In genomic region chr12:70645494-70646317, GRCh38 we compare ENCODE assay signal across 9 cellular contexts. TPM values are rescaled to one million over a fixed set of nuclear protein-coding genes. Genes with fewer than 3 reads are reported as not detected.
A peak's percentile ranks its signal among the peaks of the same experiment; 100 is the strongest.
DNase-seq lines count a peak whose midpoint lies in the region; TF ChIP-seq lines count a peak whose summit lies in the region.
"Had no signal": no experiment of that assay in that cellular context is flagged by ENCODE, and none has a peak within 500 bp of the region (broad histone marks: within the 10 kb centered on the region; RNA-seq: fewer than 3 reads in every experiment).

No MANE protein-coding gene starts in this region.

- no peak for TF ChIP-seq POLR2A in tibial nerve (IDR thresholded peaks at IDR 0.05)

- H3K4me1 ChIP-seq in tibial nerve = peaks cover 0 to 31% (median 5%) of the 10 kb centered on the region in 4 donors

- no peak overlapping the region for H3K4me3 ChIP-seq in brain microvascular endothelial cell (ENCODE audit: low read depth, low read length)
- no peak overlapping the region for H3K4me3 ChIP-seq in tibial nerve

- peak; percentile 27 to 71 for TF ChIP-seq EP300 in tibial nerve (IDR thresholded peaks at IDR 0.05)

- in situ Hi-C loops in brain microvascular endothelial cell (cut with HindIII; ENCODE audit: low pct_ligation_motif_present, low sequenced_read_pairs) = no loop called here

- TF ChIP-seq CTCF in brain microvascular endothelial cell (IDR thresholded peaks at IDR 0.05; ENCODE audit: low read depth, low read length, missing control alignments) (no peak), tibial nerve (IDR thresholded peaks at IDR 0.05) (no peak)

- no peaks in the 10 kb centered on the region for H3K9me3 ChIP-seq in tibial nerve

- peak overlapping the region; percentile 93 for H3K27ac ChIP-seq in brain microvascular endothelial cell
- H3K27ac ChIP-seq in tibial nerve = peak overlapping the region in 2 of 4 donors; percentile 29 to 43

- WGBS in tibial nerve, 2 donors = 14 to 15% methylated on average over 10 of the region's 10 CpGs

- H3K27me3 ChIP-seq in brain microvascular endothelial cell (replicated peaks) = no peaks in the 10 kb centered on the region
- H3K27me3 ChIP-seq in tibial nerve = no peaks in the 10 kb centered on the region

- DNase-seq in activated CD8-positive, alpha-beta memory T cell treated with anti-CD3 and anti-CD28 coated beads, Interleukin-2, amount 50 U/mL, for 4 hours = peak; percentile 27
- no peak for DNase-seq in activated CD8-positive, alpha-beta memory T cell treated with anti-CD3 and anti-CD28 coated beads for 24 hours
- DNase-seq in HUDEP-2 (lab: John Stamatoyannopoulos, UW; ENCODE audit: unreplicated experiment in 76 of 76) (peak in 43 of 76 experiments; percentile 1 to 68 (median 21)), brain microvascular endothelial cell (peak; percentile 94), kidney glomerular epithelial cell (lab: John Stamatoyannopoulos, UW) (peak; percentile 87), tibial nerve (ENCODE audit: low spot score in 2 of 2) (no peak), NCI-H128 (lab: John Stamatoyannopoulos, UW; ENCODE audit: unreplicated experiment) (no peak), superior temporal gyrus (ENCODE audit: extremely low spot score) (no peak)
- DNase-seq: activated T-cell treated with anti-CD3 and anti-CD28 coated beads, Interleukin-2, amount 50 U/mL, for 72 hours had no signal

- H3K36me3 ChIP-seq in brain microvascular endothelial cell (replicated peaks) = no peaks in the 10 kb centered on the region
- no peaks in the 10 kb centered on the region for H3K36me3 ChIP-seq in tibial nerve

RNA-seq across cellular contexts. Expression of gene PTPRB, which starts 8.5 kb away (rescaled TPM):
- total RNA-seq in tibial nerve = 10 to 100 TPM; 14.4 to 62.6 (median 34.3) TPM
- total RNA-seq: activated T-cell treated with anti-CD3 and anti-CD28 coated beads, Interleukin-2, amount 50 U/mL, for 72 hours had no signal

Comparison
In these comparisons a context has a peak if more than half of its experiments do, and no peak if none do; other contexts are left out.
1. DNase-seq: peak in activated CD8-positive, alpha-beta memory T cell treated with anti-CD3 and anti-CD28 coated beads, Interleukin-2, amount 50 U/mL, for 4 hours (single experiment), HUDEP-2 (43 of 76), brain microvascular endothelial cell (single experiment) and kidney glomerular epithelial cell (single experiment); none in activated CD8-positive, alpha-beta memory T cell treated with anti-CD3 and anti-CD28 coated beads for 24 hours (single experiment), tibial nerve (0 of 2), NCI-H128 (single experiment) and superior temporal gyrus (single experiment).